Comparison of ENCODE assay signal across 11 cellular contexts in the genomic region with DNA sequence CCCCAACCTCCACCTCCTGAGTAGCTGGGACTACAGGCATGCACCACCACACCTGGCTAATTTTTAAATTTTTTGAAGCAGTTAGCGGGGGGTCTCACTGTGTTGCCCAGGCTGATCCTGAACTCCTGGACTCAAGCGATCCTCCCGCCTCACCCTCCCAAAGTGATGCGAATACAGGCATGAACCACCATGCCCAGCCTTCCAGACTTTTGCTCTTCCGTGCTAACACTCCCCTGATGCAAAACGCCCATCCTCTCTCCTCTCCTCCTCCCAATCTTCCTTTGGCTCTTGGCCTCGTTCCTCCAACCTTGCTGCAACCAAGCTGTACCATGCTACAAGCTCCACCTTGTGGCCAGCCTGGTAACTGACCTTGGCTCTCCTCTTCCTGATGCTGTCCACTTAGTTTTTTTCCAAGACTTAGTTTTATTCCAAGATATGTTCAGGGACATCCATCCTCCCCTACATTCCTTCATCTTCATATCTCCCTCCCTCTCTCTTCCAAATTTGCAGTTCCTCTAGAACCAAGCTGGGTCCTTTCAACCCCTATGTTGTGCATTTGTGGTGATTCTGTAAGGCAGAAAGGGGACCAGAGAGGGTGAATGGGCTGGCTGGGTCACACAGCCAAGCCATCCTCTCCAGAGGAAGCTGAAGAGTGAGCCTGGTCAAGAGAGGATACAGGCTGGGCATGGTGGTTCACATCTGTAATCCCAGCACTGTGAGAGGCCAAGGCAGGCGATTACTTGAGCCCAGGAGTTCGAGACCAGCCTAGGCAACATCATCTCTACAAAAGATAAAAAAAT. TPM values are rescaled to one million over a fixed set of nuclear protein-coding genes. Genes with fewer than 3 reads are reported as not detected.
DNase-seq lines count a peak whose midpoint lies in the region; ATAC-seq and TF ChIP-seq lines count a peak whose summit lies in the region.
"Had no signal": no experiment of that assay in that cellular context is flagged by ENCODE, and none has a peak within 500 bp of the region (broad histone marks: within the 10 kb centered on the region; RNA-seq: fewer than 3 reads in every experiment).

No MANE protein-coding gene starts in this region.

- peaks cover 4 to 38% (median 12%) of the 10 kb centered on the region in 9 donors for H3K9me3 Mint-ChIP-seq in naive thymus-derived CD8-positive, alpha-beta T cell

- H2AFZ ChIP-seq in PC-9, result no peak overlapping the region

- peaks cover 0 to 4% (median 2%) of the 10 kb centered on the region in 4 donors for H3K4me1 Mint-ChIP-seq in naive thymus-derived CD8-positive, alpha-beta T cell

- no peaks in the 10 kb centered on the region for H4K20me1 ChIP-seq in PC-9 (ENCODE audit: insufficient read depth)

- H3K9me3 ChIP-seq in PC-9 (ENCODE audit: insufficient read depth, low read depth), result no peaks in the 10 kb centered on the region; the same call in 1 of the 2 replicates

- no peak for ATAC-seq in naive thymus-derived CD8-positive, alpha-beta T cell
- ATAC-seq in HG02885 (IDR thresholded peaks at IDR 0.05; ENCODE audit: poor library complexity, unreplicated experiment) (no peak), GM19452 (IDR thresholded peaks at IDR 0.05; ENCODE audit: unreplicated experiment) (no peak)

- H3K27me3 ChIP-seq in PC-9 (ENCODE audit: insufficient read depth, low read depth) (no peaks in the 10 kb centered on the region), dorsolateral prefrontal cortex (peaks cover 0 to 28% (median 0%) of the 10 kb centered on the region in 45 donors)

- peaks cover 13 to 47% (median 24%) of the 10 kb centered on the region in 5 donors for H3K27me3 Mint-ChIP-seq in naive thymus-derived CD8-positive, alpha-beta T cell

- CTCF ChIA-PET in PC-9 (lab: Charles Lee), result interaction anchor here (0.6 kb wide), 2 partner anchors 75 to 1067 kb away, joined by 3 to 7 read pairs; no protein-coding TSS in a partner anchor

- H3K9me2 ChIP-seq in PC-9 (ENCODE audit: insufficient read depth), result no peaks in the 10 kb centered on the region

- H3F3A ChIP-seq in PC-9 (ENCODE audit: insufficient read depth, low read depth), result no peaks in the 10 kb centered on the region

- H3K4me2 ChIP-seq in PC-9, result no peak overlapping the region

- peaks cover 10% of the 10 kb centered on the region for H3K4me1 ChIP-seq in PC-9 (replicated peaks; ENCODE audit: insufficient read depth)

- peak overlapping the region in 1 of 10 donors; percentile 34 for H3K4me3 Mint-ChIP-seq in naive thymus-derived CD8-positive, alpha-beta T cell

- intact Hi-C loops in PC-9 (cut with micrococcal nuclease; ENCODE audit: unreplicated experiment) (loop anchor here (5.0 kb wide), 1 partner anchor 42 kb away; no protein-coding TSS in a partner anchor), dorsolateral prefrontal cortex (cut with DNase I) (no loop called here)

- H3K36me3 ChIP-seq in PC-9 (ENCODE audit: low read depth), result no peaks in the 10 kb centered on the region

- H3K4me3 ChIP-seq in PC-9 (no peak overlapping the region), fibroblast of the aortic adventitia (ENCODE audit: low read depth, low read length) (no peak overlapping the region), dorsolateral prefrontal cortex (no peak overlapping the region)

- H3K36me3 Mint-ChIP-seq in naive thymus-derived CD8-positive, alpha-beta T cell, result peaks cover 9 to 14% (median 10%) of the 10 kb centered on the region in 3 donors

- H3K79me2 ChIP-seq in PC-9 (ENCODE audit: low read depth), result no peaks in the 10 kb centered on the region

- POLR2A ChIA-PET in PC-9 (lab: Charles Lee; ENCODE audit: unreplicated experiment), result no interaction called here
- POLR2A ChIA-PET in naive thymus-derived CD8-positive, alpha-beta T cell (lab: Charles Lee), result no interaction called here

- no TSS peak for BruUV-seq in PC-9 (replicated peaks; lab: Mats Ljungman, UMichigan)

- no peak overlapping the region for H3K27ac ChIP-seq in 22Rv1
- H3K27ac ChIP-seq in PC-9, result no peak overlapping the region
- no peak overlapping the region for H3K27ac ChIP-seq in dorsolateral prefrontal cortex

- DNase-seq in DMS114 treated with DMSO at 0.1 percent for 48 hours (lab: John Stamatoyannopoulos, UW; ENCODE audit: unreplicated experiment) (peak; percentile 3), PC-9 (no peak), fibroblast of the aortic adventitia (ENCODE audit: low read depth) (peak; percentile 6), dorsolateral prefrontal cortex (no peak)
- DNase-seq in naive thymus-derived CD8-positive, alpha-beta T cell, result no peak
- DNase-seq: activated CD4-positive, alpha-beta T cell treated with anti-CD3 and anti-CD28 coated beads for 1 hour; NCI-H1694 treated with DMSO at 0.1 percent for 48 hours; occipital lobe had no signal

- peak; percentile 75 for TF ChIP-seq CTCF in 22Rv1 (IDR thresholded peaks at IDR 0.05)
- TF ChIP-seq CTCF in PC-9 (conservative IDR thresholded peaks at IDR 0.05), result peak; percentile 68
- peak; percentile 45 for TF ChIP-seq CTCF in fibroblast of the aortic adventitia (IDR thresholded peaks at IDR 0.05; ENCODE audit: insufficient read depth, low read length)
- TF ChIP-seq CTCF in dorsolateral prefrontal cortex (IDR thresholded peaks at IDR 0.05 in 54 of 56, conservative IDR thresholded peaks at IDR 0.05 in 2 of 56; ENCODE audit: low read depth in 1 of 56, partially characterized antibody in 56 of 56), result peak in 3 of 56 donors; percentile 6 to 13 (median 10)

- peak overlapping the region in 1 of 10 donors; percentile 24 for H3K27ac Mint-ChIP-seq in naive thymus-derived CD8-positive, alpha-beta T cell

RNA-seq across cellular contexts. Expression of a gene that starts 32.8 kb away (rescaled TPM):
- total RNA-seq in PC-9 (2021) (4.4 and 8.0 TPM in 2 replicates), fibroblast of the aortic adventitia (ENCODE audit: low replicate concordance) (0.08 TPM in 1 of 2 replicates, not detected in the other), dorsolateral prefrontal cortex (10 to 100 TPM in 1 of 120 experiments, 1 to 10 TPM in 118, under 1 TPM in 1; 0.95 to 14.6 (median 4.4) TPM)
- 1 to 10 TPM; 2.2 to 2.3 TPM for total RNA-seq in naive thymus-derived CD8-positive, alpha-beta T cell
- under 1 TPM in 1 of 3 donors, not detected in 2; 0.09 TPM for polyA plus RNA-seq in naive thymus-derived CD8-positive, alpha-beta T cell

Comparison
In these comparisons a context has a peak if more than half of its experiments do, and no peak if none do; other contexts are left out.
1. DNase-seq: peak in DMS114 treated with DMSO at 0.1 percent for 48 hours (single experiment) and fibroblast of the aortic adventitia (single experiment); none in PC-9 (0 of 2), dorsolateral prefrontal cortex (0 of 10) and naive thymus-derived CD8-positive, alpha-beta T cell (0 of 10).